Comparison of ENCODE assay signal across 20 cellular contexts in genomic region chr14:77128414-77128891, GRCh38. TPM values are rescaled to one million over a fixed set of nuclear protein-coding genes. Genes with fewer than 3 reads are reported as not detected.
A peak's percentile ranks its signal among the peaks of the same experiment; 100 is the strongest.
DNase-seq lines count a peak whose midpoint lies in the region; TF ChIP-seq lines count a peak whose summit lies in the region.
"Had no signal": no experiment of that assay in that cellular context is flagged by ENCODE, and none has a peak within 500 bp of the region (broad histone marks: within the 10 kb centered on the region; RNA-seq: fewer than 3 reads in every experiment).

No MANE protein-coding gene starts in this region.

- H3K4me1 Mint-ChIP-seq in endodermal cell = peaks cover 12% of the 10 kb centered on the region

- TF ChIP-seq CTCF in endodermal cell (conservative IDR thresholded peaks at IDR 0.05) (no peak), GM10266 (IDR thresholded peaks at IDR 0.05; ENCODE audit: control insufficient read depth, insufficient read depth, low read depth, missing control alignments) (no peak)

- no peak overlapping the region for H3K4me3 Mint-ChIP-seq in endodermal cell
- H3K4me3 Mint-ChIP-seq: GM23338 had no signal

- peaks cover 5% of the 10 kb centered on the region for H3K4me1 ChIP-seq in endodermal cell (ENCODE audit: control insufficient read depth, insufficient read depth, low read length)

- peaks cover 65% of the 10 kb centered on the region for H3K27me3 Mint-ChIP-seq in endodermal cell (ENCODE audit: insufficient read depth)

- DNase-seq in DMS53 (lab: John Stamatoyannopoulos, UW) = peak; percentile 11
- no peak for DNase-seq in DMS53 treated with DMSO at 0.1 percent for 48 hours (lab: John Stamatoyannopoulos, UW; ENCODE audit: unreplicated experiment)
- DNase-seq in NCI-H69 (lab: John Stamatoyannopoulos, UW) = peak; percentile 35
- DNase-seq in endodermal cell = peak; percentile 30
- DNase-seq in RPMI8226 = no peak
- no peak for DNase-seq in GM10266 (ENCODE audit: extremely low spot score)
- DNase-seq in SIG-M5 (lab: John Stamatoyannopoulos, UW) = no peak
- DNase-seq: 8988T; activated effector memory CD4-positive, alpha-beta T cell treated with anti-CD3 and anti-CD28 coated beads, Interleukin-2, amount 50 U/mL, for 16 hours; left lung; NCI-H2227 treated with DMSO at 0.1 percent for 48 hours; OCI-M1; small intestine had no signal

- H3K27me3 ChIP-seq in endodermal cell (ENCODE audit: control insufficient read depth, insufficient read depth, low read length, poor library complexity, severe bottlenecking) = peaks cover 39% of the 10 kb centered on the region

- H3K27ac ChIP-seq in endodermal cell (ENCODE audit: low read depth, low read length) = no peak overlapping the region
- H3K27ac ChIP-seq in temporal lobe (ENCODE audit: low read depth, low read length) = peak overlapping the region; percentile 31
- H3K27ac ChIP-seq: C4-2B, esophagus muscularis mucosa, left lung, pancreas, tibial nerve had no signal

- H3K27ac Mint-ChIP-seq in endodermal cell = no peak overlapping the region
- H3K27ac Mint-ChIP-seq: GM23338 had no signal

- H3K36me3 ChIP-seq in endodermal cell (ENCODE audit: control insufficient read depth, insufficient read depth, low read length) = no peaks in the 10 kb centered on the region
- H3K36me3 ChIP-seq: esophagus muscularis mucosa, left lung, pancreas, tibial nerve had no signal

- no peak overlapping the region for H3K9ac ChIP-seq in endodermal cell (ENCODE audit: extremely low read depth, low read length, poor library complexity, severe bottlenecking)

- no peaks in the 10 kb centered on the region for H3K9me3 ChIP-seq in endodermal cell (ENCODE audit: control insufficient read depth, low read length)
- H3K9me3 ChIP-seq: esophagus muscularis mucosa, left lung, pancreas, tibial nerve had no signal

- H3K36me3 Mint-ChIP-seq in endodermal cell (ENCODE audit: low read depth) = no peaks in the 10 kb centered on the region

- H3K9me3 Mint-ChIP-seq in endodermal cell = no peaks in the 10 kb centered on the region
- H3K9me3 Mint-ChIP-seq: GM23338 had no signal

- 79 to 100% methylated on average over 2 to 6 of the region's 6 CpGs for WGBS in endodermal cell (ENCODE audit: insufficient coverage in 1 of 2, insufficient read length in 1 of 2), 2 experiments

- no peak overlapping the region for H3K4me3 ChIP-seq in endodermal cell (ENCODE audit: low read length)
- H3K4me3 ChIP-seq: esophagus muscularis mucosa, GM23338, left lung, pancreas, tibial nerve had no signal

RNA-seq across cellular contexts. Expression of gene ZDHHC22, which starts 13.1 kb away (rescaled TPM):
- total RNA-seq in endodermal cell (1 to 10 TPM in 1 of 2 donors, under 1 TPM in 1; 0.38 to 1.7 TPM), temporal lobe (9.8 TPM)
- polyA plus RNA-seq in endodermal cell (2013, experiment 1 of 2) = 9.5 TPM
- 8.9 TPM for polyA plus RNA-seq in endodermal cell (2013, experiment 2 of 2)
- total RNA-seq: dermis microvascular lymphatic vessel endothelial cell, left lung, tibial nerve had no signal

RNA-seq across cellular contexts. Expression of gene CIPC, which starts 30.4 kb away (rescaled TPM):
- total RNA-seq in endodermal cell = 10 to 100 TPM; 16.2 to 22.5 TPM
- 19.9 TPM for polyA plus RNA-seq in endodermal cell (2013, experiment 1 of 2)
- 21.3 TPM for polyA plus RNA-seq in endodermal cell (2013, experiment 2 of 2)
- total RNA-seq in temporal lobe = 34.9 TPM

RNA-seq across cellular contexts. Expression of gene TMEM63C, which starts 53.1 kb away (rescaled TPM):
- total RNA-seq in endodermal cell = 1 to 10 TPM; 1.1 to 1.6 TPM
- 3.0 TPM for polyA plus RNA-seq in endodermal cell (2013, experiment 1 of 2)
- 3.4 TPM for polyA plus RNA-seq in endodermal cell (2013, experiment 2 of 2)
- 11.1 TPM for total RNA-seq in temporal lobe
- total RNA-seq: tibial nerve had no signal

Comparison
In these comparisons a context has a peak if more than half of its experiments do, and no peak if none do; other contexts are left out.
1. DNase-seq: peak in DMS53 (single experiment), NCI-H69 (single experiment) and endodermal cell (single experiment); none in DMS53 treated with DMSO at 0.1 percent for 48 hours (single experiment), RPMI8226 (single experiment), GM10266 (single experiment) and SIG-M5 (single experiment).